ENCODE assay signal across 8 cellular contexts in the genomic region with DNA sequence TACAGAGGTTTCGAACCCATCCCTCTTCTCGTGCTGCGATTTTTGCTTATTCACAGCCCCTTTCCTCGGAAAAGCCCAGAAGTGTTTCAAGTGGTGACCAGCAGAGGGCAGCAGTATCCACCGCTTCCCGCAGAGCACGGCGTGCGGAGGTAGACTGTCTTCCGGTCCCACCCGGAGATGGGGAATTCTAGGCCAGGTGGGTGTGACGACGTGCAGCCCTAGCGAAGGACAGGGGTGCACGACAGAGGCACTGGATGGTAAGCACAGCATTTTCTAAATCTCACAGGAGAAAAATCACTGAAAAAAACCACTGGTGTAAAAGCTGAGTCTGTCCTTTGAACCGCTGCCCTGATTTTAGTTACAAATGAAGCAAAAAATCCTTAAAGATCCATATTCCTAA. TPM values are rescaled to one million over a fixed set of nuclear protein-coding genes. Genes with fewer than 3 reads are reported as not detected.
A peak's percentile ranks its signal among the peaks of the same experiment; 100 is the strongest.
DNase-seq lines count a peak whose midpoint lies in the region; ATAC-seq and TF ChIP-seq lines count a peak whose summit lies in the region.

No MANE protein-coding gene starts in this region.

- H3K4me1 Mint-ChIP-seq in activated T-helper 17 cell treated with anti-CD3 and anti-CD28 coated beads, Interleukin-2, amount 50 U/mL, for 72 hours, result peaks cover 3% of the 10 kb centered on the region

- no peaks in the 10 kb centered on the region for H3K9me3 ChIP-seq in Panc1 (ENCODE audit: control insufficient read depth, insufficient read depth, low read depth, low read length)
- H3K9me3 ChIP-seq in subcutaneous abdominal adipose tissue (ENCODE audit: control insufficient read depth in 5 of 5, low read length in 5 of 5), result peaks cover 0 to 3% (median 0%) of the 10 kb centered on the region in 5 donors

- BruUV-seq in Panc1 (replicated peaks; lab: Mats Ljungman, UMichigan), result no TSS peak

- H3K27me3 ChIP-seq in Panc1 (ENCODE audit: control insufficient read depth, insufficient read depth, low read length), result no peaks in the 10 kb centered on the region
- H3K27me3 ChIP-seq in subcutaneous abdominal adipose tissue (ENCODE audit: control insufficient read depth in 5 of 5, insufficient read depth in 4 of 5, low read length in 5 of 5), result peaks cover 0 to 5% (median 0%) of the 10 kb centered on the region in 5 donors

- ATAC-seq in GM21576 (IDR thresholded peaks at IDR 0.05; ENCODE audit: unreplicated experiment), result peak; percentile 95
- ATAC-seq in Panc1, result peak; percentile 92
- ATAC-seq in activated T-helper 17 cell treated with anti-CD3 and anti-CD28 coated beads, Interleukin-2, amount 50 U/mL, for 72 hours (replicated peaks), result peak; percentile 99

- in situ Hi-C loops in Panc1 (cut with HindIII; ENCODE audit: low pct_unique_long_range_greater_than_20kb, low sequenced_read_pairs), result no loop called here

- no peaks in the 10 kb centered on the region for H3K36me3 ChIP-seq in Panc1 (ENCODE audit: control insufficient read depth, insufficient read depth, low read length)
- no peaks in the 10 kb centered on the region for H3K36me3 ChIP-seq in subcutaneous abdominal adipose tissue (ENCODE audit: control insufficient read depth in 5 of 5, insufficient read depth in 5 of 5, low read length in 5 of 5)

- peak overlapping the region in 1 of 5 donors; percentile 48 for H3K9ac ChIP-seq in subcutaneous abdominal adipose tissue (ENCODE audit: low read length in 5 of 5)

- peaks cover 16% of the 10 kb centered on the region for H3K27me3 Mint-ChIP-seq in activated T-helper 17 cell treated with anti-CD3 and anti-CD28 coated beads, Interleukin-2, amount 50 U/mL, for 72 hours

- H3K4me1 ChIP-seq in Panc1 (ENCODE audit: control insufficient read depth, insufficient read depth, low read length), result no peaks in the 10 kb centered on the region
- peaks cover 0 to 6% (median 5%) of the 10 kb centered on the region in 5 donors for H3K4me1 ChIP-seq in subcutaneous abdominal adipose tissue (ENCODE audit: control insufficient read depth in 5 of 5, insufficient read depth in 5 of 5, low read length in 5 of 5)

- POLR2A ChIA-PET in Panc1 (lab: Charles Lee), result no interaction called here

- no peak overlapping the region for H3K27ac ChIP-seq in Panc1 (ENCODE audit: low read length)
- no peak overlapping the region for H3K27ac ChIP-seq in subcutaneous abdominal adipose tissue (ENCODE audit: low read depth, low read length)

- DNase-seq in DMS114 treated with DMSO at 0.1 percent for 48 hours (lab: John Stamatoyannopoulos, UW; ENCODE audit: unreplicated experiment) (peak; percentile 9), Panc1 (ENCODE audit: low read depth, low spot score) (peak; percentile 27), fibroblast of villous mesenchyme (ENCODE audit: low read depth) (peak; percentile 68), nucleus accumbens (lab: John Stamatoyannopoulos, UW) (peak in 50 of 56 donors; percentile 7 to 83 (median 42))

- H3K4me3 ChIP-seq in Panc1 (ENCODE audit: low read depth in 2 of 2, low read length in 2 of 2), result peak overlapping the region in 1 of 2 experiments; percentile 30; a peak in 2 of 4 replicates
- peak overlapping the region; percentile 35 for H3K4me3 ChIP-seq in fibroblast of villous mesenchyme (ENCODE audit: low read depth, low read length)
- H3K4me3 ChIP-seq in subcutaneous abdominal adipose tissue (ENCODE audit: low read depth in 1 of 5, low read length in 5 of 5), result peak overlapping the region; percentile 33 to 66 (median 61)

- peak overlapping the region; percentile 82 for H3K27ac Mint-ChIP-seq in activated T-helper 17 cell treated with anti-CD3 and anti-CD28 coated beads, Interleukin-2, amount 50 U/mL, for 72 hours

- peak; percentile 83 for TF ChIP-seq CTCF in Panc1 (IDR thresholded peaks at IDR 0.05)
- TF ChIP-seq CTCF in fibroblast of villous mesenchyme (IDR thresholded peaks at IDR 0.05; ENCODE audit: insufficient read depth, low read depth, low read length), result peak; percentile 89

- TF ChIP-seq RAD21 in Ishikawa (IDR thresholded peaks at IDR 0.05; ENCODE audit: low read depth), result peak; percentile 99

- 0 out of 2 replicates have a peak, but pooled peaks have one; percentile 22 for TF ChIP-seq EP300 in Ishikawa (IDR thresholded peaks at IDR 0.05; ENCODE audit: borderline replicate concordance)

- peaks cover 5% of the 10 kb centered on the region for H3K9me3 Mint-ChIP-seq in activated T-helper 17 cell treated with anti-CD3 and anti-CD28 coated beads, Interleukin-2, amount 50 U/mL, for 72 hours

- peak overlapping the region; percentile 84 for H3K4me3 Mint-ChIP-seq in activated T-helper 17 cell treated with anti-CD3 and anti-CD28 coated beads, Interleukin-2, amount 50 U/mL, for 72 hours

- no peaks in the 10 kb centered on the region for H3K36me3 Mint-ChIP-seq in activated T-helper 17 cell treated with anti-CD3 and anti-CD28 coated beads, Interleukin-2, amount 50 U/mL, for 72 hours (ENCODE audit: low read depth)

- CTCF ChIA-PET in Panc1 (lab: Charles Lee), result interaction anchor here (1.3 kb wide), 1 partner anchor 452 kb away, joined by 3 read pairs; no protein-coding TSS in a partner anchor

- intact Hi-C loops in Panc1 (cut with micrococcal nuclease; ENCODE audit: unreplicated experiment), result loop anchor here (1.0 to 2.0 kb wide), 2 partner anchors 368 to 454 kb away; no protein-coding TSS in a partner anchor

TF ChIP-seq in Ishikawa, 13 proteins besides CTCF, POLR2A, EP300 and RAD21:
- TF ChIP-seq TEAD4 (IDR thresholded peaks at IDR 0.05) (peak; percentile 46), ZBTB7A (IDR thresholded peaks at IDR 0.05; ENCODE audit: low read depth) (no peak), EGR1 (IDR thresholded peaks at IDR 0.05) (no peak), FOXM1 (IDR thresholded peaks at IDR 0.05; ENCODE audit: borderline replicate concordance, low read depth) (no peak), TAF1 (IDR thresholded peaks at IDR 0.05; ENCODE audit: low read depth) (no peak), CEBPB (IDR thresholded peaks at IDR 0.05) (no peak), YY1 (IDR thresholded peaks at IDR 0.05; ENCODE audit: low read depth) (0 out of 2 replicates have a peak, but pooled peaks have one; percentile 41), CREB1 (IDR thresholded peaks at IDR 0.05; ENCODE audit: low read depth) (no peak), NFIC (IDR thresholded peaks at IDR 0.05) (no peak), TCF12 (IDR thresholded peaks at IDR 0.05; ENCODE audit: low read depth) (no peak; the same call in 1 of the 2 replicates)
- TF ChIP-seq, protein P1, sequence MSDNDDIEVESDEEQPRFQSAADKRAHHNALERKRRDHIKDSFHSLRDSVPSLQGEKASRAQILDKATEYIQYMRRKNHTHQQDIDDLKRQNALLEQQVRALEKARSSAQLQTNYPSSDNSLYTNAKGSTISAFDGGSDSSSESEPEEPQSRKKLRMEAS (IDR thresholded peaks at IDR 0.05), result peak; percentile 90
- TF ChIP-seq, protein P2, sequence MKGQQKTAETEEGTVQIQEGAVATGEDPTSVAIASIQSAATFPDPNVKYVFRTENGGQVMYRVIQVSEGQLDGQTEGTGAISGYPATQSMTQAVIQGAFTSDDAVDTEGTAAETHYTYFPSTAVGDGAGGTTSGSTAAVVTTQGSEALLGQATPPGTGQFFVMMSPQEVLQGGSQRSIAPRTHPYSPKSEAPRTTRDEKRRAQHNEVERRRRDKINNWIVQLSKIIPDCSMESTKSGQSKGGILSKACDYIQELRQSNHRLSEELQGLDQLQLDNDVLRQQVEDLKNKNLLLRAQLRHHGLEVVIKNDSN (IDR thresholded peaks at IDR 0.05), result no peak
- TF ChIP-seq, protein P3, sequence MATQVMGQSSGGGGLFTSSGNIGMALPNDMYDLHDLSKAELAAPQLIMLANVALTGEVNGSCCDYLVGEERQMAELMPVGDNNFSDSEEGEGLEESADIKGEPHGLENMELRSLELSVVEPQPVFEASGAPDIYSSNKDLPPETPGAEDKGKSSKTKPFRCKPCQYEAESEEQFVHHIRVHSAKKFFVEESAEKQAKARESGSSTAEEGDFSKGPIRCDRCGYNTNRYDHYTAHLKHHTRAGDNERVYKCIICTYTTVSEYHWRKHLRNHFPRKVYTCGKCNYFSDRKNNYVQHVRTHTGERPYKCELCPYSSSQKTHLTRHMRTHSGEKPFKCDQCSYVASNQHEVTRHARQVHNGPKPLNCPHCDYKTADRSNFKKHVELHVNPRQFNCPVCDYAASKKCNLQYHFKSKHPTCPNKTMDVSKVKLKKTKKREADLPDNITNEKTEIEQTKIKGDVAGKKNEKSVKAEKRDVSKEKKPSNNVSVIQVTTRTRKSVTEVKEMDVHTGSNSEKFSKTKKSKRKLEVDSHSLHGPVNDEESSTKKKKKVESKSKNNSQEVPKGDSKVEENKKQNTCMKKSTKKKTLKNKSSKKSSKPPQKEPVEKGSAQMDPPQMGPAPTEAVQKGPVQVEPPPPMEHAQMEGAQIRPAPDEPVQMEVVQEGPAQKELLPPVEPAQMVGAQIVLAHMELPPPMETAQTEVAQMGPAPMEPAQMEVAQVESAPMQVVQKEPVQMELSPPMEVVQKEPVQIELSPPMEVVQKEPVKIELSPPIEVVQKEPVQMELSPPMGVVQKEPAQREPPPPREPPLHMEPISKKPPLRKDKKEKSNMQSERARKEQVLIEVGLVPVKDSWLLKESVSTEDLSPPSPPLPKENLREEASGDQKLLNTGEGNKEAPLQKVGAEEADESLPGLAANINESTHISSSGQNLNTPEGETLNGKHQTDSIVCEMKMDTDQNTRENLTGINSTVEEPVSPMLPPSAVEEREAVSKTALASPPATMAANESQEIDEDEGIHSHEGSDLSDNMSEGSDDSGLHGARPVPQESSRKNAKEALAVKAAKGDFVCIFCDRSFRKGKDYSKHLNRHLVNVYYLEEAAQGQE (IDR thresholded peaks at IDR 0.05; ENCODE audit: low read depth), result no peak

RNA-seq across cellular contexts. Expression of a gene that starts 7.4 kb away (rescaled TPM):
- total RNA-seq in Panc1 (2021; ENCODE audit: unreplicated experiment) (55.6 TPM), fibroblast of villous mesenchyme (101 TPM in 2 replicates)
- polyA plus RNA-seq in Panc1 (2012; ENCODE audit: insufficient read length), result 74.8 TPM
- 100 to 1,000 TPM in 1 of 2 donors, 10 to 100 TPM in 1; 79.4 to 113 TPM for total RNA-seq in activated T-helper 17 cell treated with anti-CD3 and anti-CD28 coated beads, Interleukin-2, amount 50 U/mL, for 72 hours

Comparison
In these comparisons a context has a peak if more than half of its experiments do, and no peak if none do; other contexts are left out.
1. DNase-seq: peak in every context shown above with its lines; median percentile 68 in fibroblast of villous mesenchyme; 42 in nucleus accumbens; 27 in Panc1; 9 in DMS114 treated with DMSO at 0.1 percent for 48 hours.